Comparison of ENCODE assay signal across 13 cellular contexts in genomic region chr16:85563031-85563430, GRCh38. TPM values are rescaled to one million over a fixed set of nuclear protein-coding genes. Genes with fewer than 3 reads are reported as not detected.
A peak's percentile ranks its signal among the peaks of the same experiment; 100 is the strongest.
DNase-seq lines count a peak whose midpoint lies in the region; ATAC-seq and TF ChIP-seq lines count a peak whose summit lies in the region.
"Had no signal": no experiment of that assay in that cellular context is flagged by ENCODE, and none has a peak within 500 bp of the region (broad histone marks: within the 10 kb centered on the region; RNA-seq: fewer than 3 reads in every experiment).

No MANE protein-coding gene starts in this region.

- H3K9me3 Mint-ChIP-seq in central memory CD8-positive, alpha-beta T cell: no peaks in the 10 kb centered on the region
- H3K9me3 Mint-ChIP-seq in stimulated activated memory B cell treated with anti-CD40 and anti-IgM and Interleukin-4, amounts not matched to agents 10 μg/mL and 1 μg/mL and 100 μg/mL, for 72 hours: no peaks in the 10 kb centered on the region
- H3K9me3 Mint-ChIP-seq: stimulated activated naive CD8-positive, alpha-beta T cell treated with anti-CD3 and anti-CD28 coated beads, Interleukin-15, Interleukin-2, amounts not matched to agents 100 ng/mL and 50 ng/mL, for 24 hours had no signal

- H3K4me3 Mint-ChIP-seq in central memory CD8-positive, alpha-beta T cell: no peak overlapping the region
- H3K4me3 Mint-ChIP-seq in stimulated activated memory B cell treated with anti-CD40 and anti-IgM and Interleukin-4, amounts not matched to agents 10 μg/mL and 1 μg/mL and 100 μg/mL, for 72 hours: no peak overlapping the region
- H3K4me3 Mint-ChIP-seq: stimulated activated naive CD8-positive, alpha-beta T cell treated with anti-CD3 and anti-CD28 coated beads, Interleukin-15, Interleukin-2, amounts not matched to agents 100 ng/mL and 50 ng/mL, for 24 hours had no signal

- peak overlapping the region; percentile 36 to 93 for H3K4ac ChIP-seq in mesenchymal stem cell (ENCODE audit: low read depth in 1 of 2, low read length in 2 of 2)

- H2BK5ac ChIP-seq in mesenchymal stem cell (ENCODE audit: low read depth, low read length, poor library complexity, severe bottlenecking): no peak overlapping the region

- no peak for TF ChIP-seq CTCF in esophagus muscularis mucosa (IDR thresholded peaks at IDR 0.05)

- H3K18ac ChIP-seq in mesenchymal stem cell (ENCODE audit: low read depth in 1 of 2, low read length in 2 of 2): peak overlapping the region; percentile 76 to 85

- H3K23ac ChIP-seq in mesenchymal stem cell (ENCODE audit: low read length in 2 of 2): peak overlapping the region in 1 of 2 experiments; percentile 41

- H2AK5ac ChIP-seq in mesenchymal stem cell (ENCODE audit: low read length, severe bottlenecking): peak overlapping the region; percentile 94

- H3K27me3 Mint-ChIP-seq in central memory CD8-positive, alpha-beta T cell: no peaks in the 10 kb centered on the region
- no peaks in the 10 kb centered on the region for H3K27me3 Mint-ChIP-seq in stimulated activated memory B cell treated with anti-CD40 and anti-IgM and Interleukin-4, amounts not matched to agents 10 μg/mL and 1 μg/mL and 100 μg/mL, for 72 hours
- H3K27me3 Mint-ChIP-seq: stimulated activated naive CD8-positive, alpha-beta T cell treated with anti-CD3 and anti-CD28 coated beads, Interleukin-15, Interleukin-2, amounts not matched to agents 100 ng/mL and 50 ng/mL, for 24 hours had no signal

- intact Hi-C loops in esophagus muscularis mucosa (cut with DNase I): no loop called here

- H2BK12ac ChIP-seq in mesenchymal stem cell (ENCODE audit: low read length in 2 of 2): peak overlapping the region; percentile 12 to 85

- H3K27ac ChIP-seq in HUES48 (ENCODE audit: low read depth, low read length) (no peak overlapping the region), mesenchymal stem cell (ENCODE audit: low read length, poor library complexity, severe bottlenecking) (no peak overlapping the region), esophagus muscularis mucosa (replicated peaks in 1 of 4) (peak overlapping the region in 1 of 4 donors; percentile 53)
- H3K27ac ChIP-seq: brain microvascular endothelial cell had no signal

- ATAC-seq in central memory CD8-positive, alpha-beta T cell (replicated peaks; ENCODE audit: extremely low read depth, poor library complexity, severe bottlenecking): no peak
- ATAC-seq in stimulated activated memory B cell treated with anti-CD40 and anti-IgM and Interleukin-4, amounts not matched to agents 10 μg/mL and 1 μg/mL and 100 μg/mL, for 72 hours: no peak
- no peak for ATAC-seq in GM18498 (IDR thresholded peaks at IDR 0.05; ENCODE audit: unreplicated experiment)

- H3K4me1 ChIP-seq in HUES48 (ENCODE audit: control insufficient read depth, insufficient read depth, low read length): peaks cover 59% of the 10 kb centered on the region
- H3K4me1 ChIP-seq in mesenchymal stem cell (ENCODE audit: control insufficient read depth, insufficient read depth, low read depth, low read length): peaks cover 50% of the 10 kb centered on the region
- peaks cover 48 to 62% (median 51%) of the 10 kb centered on the region in 4 donors for H3K4me1 ChIP-seq in esophagus muscularis mucosa

- peak overlapping the region; percentile 70 for H2BK15ac ChIP-seq in mesenchymal stem cell (ENCODE audit: low read depth, poor library complexity, severe bottlenecking)

- no peak overlapping the region for H3K4me3 ChIP-seq in HUES48 (ENCODE audit: low read depth, low read length)
- H3K4me3 ChIP-seq in mesenchymal stem cell (ENCODE audit: insufficient read depth in 1 of 2, low read depth in 1 of 2, low read length in 2 of 2): no peak overlapping the region
- H3K4me3 ChIP-seq in esophagus muscularis mucosa: no peak overlapping the region
- H3K4me3 ChIP-seq: ovary had no signal

- peak overlapping the region; percentile 96 for H4K8ac ChIP-seq in mesenchymal stem cell (ENCODE audit: low read length)

- peaks cover 81% of the 10 kb centered on the region for H3K4me1 Mint-ChIP-seq in central memory CD8-positive, alpha-beta T cell
- H3K4me1 Mint-ChIP-seq in stimulated activated memory B cell treated with anti-CD40 and anti-IgM and Interleukin-4, amounts not matched to agents 10 μg/mL and 1 μg/mL and 100 μg/mL, for 72 hours: peaks cover 82% of the 10 kb centered on the region

- no peak for DNase-seq in central memory CD8-positive, alpha-beta T cell (ENCODE audit: low spot score in 2 of 2)
- DNase-seq in mesenchymal stem cell (no peak), esophagus muscularis mucosa (ENCODE audit: extremely low spot score) (no peak), HuH-7.5 (ENCODE audit: low spot score) (no peak), Ammon's horn (ENCODE audit: low spot score) (no peak)
- DNase-seq: brain microvascular endothelial cell; COR-L47; stimulated activated CD4-positive, alpha-beta T cell treated with anti-CD3 and anti-CD28 coated beads, Interleukin-4, amount 100 ng/mL, for 24 hours had no signal

- H3K4me2 ChIP-seq in mesenchymal stem cell (ENCODE audit: low read length, poor library complexity, severe bottlenecking): no peak overlapping the region

- H3K27me3 ChIP-seq in HUES48 (ENCODE audit: control insufficient read depth, insufficient read depth, low read length) (no peaks in the 10 kb centered on the region), mesenchymal stem cell (ENCODE audit: control insufficient read depth in 1 of 2, insufficient read depth in 1 of 2, low read length in 2 of 2) (no peaks in the 10 kb centered on the region), esophagus muscularis mucosa (no peaks in the 10 kb centered on the region)
- H3K27me3 ChIP-seq: brain microvascular endothelial cell, ovary had no signal

- H3K36me3 ChIP-seq in HUES48 (ENCODE audit: control insufficient read depth, insufficient read depth, low read length) (no peaks in the 10 kb centered on the region), mesenchymal stem cell (ENCODE audit: control insufficient read depth in 1 of 2, insufficient read depth in 2 of 2, low read depth in 1 of 2, low read length in 2 of 2) (peaks cover 0 to 5% of the 10 kb centered on the region in 2 experiments), esophagus muscularis mucosa (no peaks in the 10 kb centered on the region)
- H3K36me3 ChIP-seq: brain microvascular endothelial cell, ovary had no signal

- H3K9me3 ChIP-seq in HUES48 (ENCODE audit: control insufficient read depth, insufficient read depth, low read length): no peaks in the 10 kb centered on the region
- no peaks in the 10 kb centered on the region for H3K9me3 ChIP-seq in mesenchymal stem cell (ENCODE audit: control insufficient read depth, low read length)
- H3K9me3 ChIP-seq in esophagus muscularis mucosa: no peaks in the 10 kb centered on the region
- H3K9me3 ChIP-seq: ovary had no signal

- WGBS in mesenchymal stem cell: 75% methylated on average over 5 of the region's 8 CpGs
- 89% methylated on average over 8 of the region's 8 CpGs for WGBS in esophagus muscularis mucosa

- H2BK120ac ChIP-seq in mesenchymal stem cell (ENCODE audit: low read depth, low read length): peak overlapping the region; percentile 64

- H3K14ac ChIP-seq in mesenchymal stem cell (ENCODE audit: low read length in 2 of 2): no peak overlapping the region

- peaks cover 24% of the 10 kb centered on the region for H3K36me3 Mint-ChIP-seq in central memory CD8-positive, alpha-beta T cell (ENCODE audit: insufficient read depth)
- H3K36me3 Mint-ChIP-seq in stimulated activated memory B cell treated with anti-CD40 and anti-IgM and Interleukin-4, amounts not matched to agents 10 μg/mL and 1 μg/mL and 100 μg/mL, for 72 hours: no peaks in the 10 kb centered on the region

- no peak for TF ChIP-seq POLR2A in esophagus muscularis mucosa (IDR thresholded peaks at IDR 0.05; ENCODE audit: low read depth)

- 0 out of 2 replicates have a peak overlapping the region, but pooled peaks have one; percentile 5 for H3K9ac ChIP-seq in HUES48 (ENCODE audit: low read depth, low read length)
- peak overlapping the region; percentile 33 for H3K9ac ChIP-seq in mesenchymal stem cell (ENCODE audit: low read length)

- H3K27ac Mint-ChIP-seq in central memory CD8-positive, alpha-beta T cell (ENCODE audit: low read depth): peak overlapping the region; percentile 82
- H3K27ac Mint-ChIP-seq in stimulated activated memory B cell treated with anti-CD40 and anti-IgM and Interleukin-4, amounts not matched to agents 10 μg/mL and 1 μg/mL and 100 μg/mL, for 72 hours: peak overlapping the region; percentile 44
- H3K27ac Mint-ChIP-seq: stimulated activated naive CD8-positive, alpha-beta T cell treated with anti-CD3 and anti-CD28 coated beads, Interleukin-15, Interleukin-2, amounts not matched to agents 100 ng/mL and 50 ng/mL, for 24 hours had no signal

- no peak for TF ChIP-seq EP300 in esophagus muscularis mucosa (IDR thresholded peaks at IDR 0.05)

- H4K91ac ChIP-seq in mesenchymal stem cell (ENCODE audit: low read length): peak overlapping the region; percentile 89

- H3K79me1 ChIP-seq in mesenchymal stem cell (replicated peaks; ENCODE audit: low read length, poor library complexity, severe bottlenecking): peaks cover 54% of the 10 kb centered on the region

- no peak overlapping the region for H2AFZ ChIP-seq in mesenchymal stem cell (ENCODE audit: low read depth, low read length)

RNA-seq across cellular contexts. Expression of gene GSE1, which starts 50.1 kb away (rescaled TPM):
- 39.2 TPM for polyA plus RNA-seq in mesenchymal stem cell (2013, experiment 1 of 2)
- polyA plus RNA-seq in mesenchymal stem cell (2013, experiment 2 of 2): 38.5 TPM
- total RNA-seq in esophagus muscularis mucosa: 10 to 100 TPM; 45.4 to 79.4 (median 49.5) TPM
